In genomic region chr1:23657659-23658275, GRCh38 we compare ENCODE assay signal across 8 cellular contexts. TPM values are rescaled to one million over a fixed set of nuclear protein-coding genes. Genes with fewer than 3 reads are reported as not detected.
DNase-seq lines count a peak whose midpoint lies in the region; ATAC-seq, FAIRE-seq and TF ChIP-seq lines count a peak whose summit lies in the region.

No MANE protein-coding gene starts in this region.

- TF ChIP-seq CTCF in BJ (IDR thresholded peaks at IDR 0.05; ENCODE audit: insufficient read depth, low read depth, low read length) (peak; percentile 89), adrenal gland (IDR thresholded peaks at IDR 0.05) (peak; percentile 43 to 71 (median 62))

- H3K9me3 ChIP-seq in adrenal gland (replicated peaks in 1 of 3): no peaks in the 10 kb centered on the region

- POLR2A ChIA-PET in BJ (lab: Charles Lee): no interaction called here

- H3K36me3 ChIP-seq in BJ (ENCODE audit: control insufficient read depth, insufficient read depth, low read length): no peaks in the 10 kb centered on the region
- H3K36me3 ChIP-seq in adrenal gland (replicated peaks in 1 of 2): no peaks in the 10 kb centered on the region

- no peak for DNase-seq in BJ (ENCODE audit: low read depth)
- peak; percentile 52 for DNase-seq in GM19239 (ENCODE audit: insufficient read length, low spot score)
- DNase-seq in RPMI7951 (ENCODE audit: low read depth): peak; percentile 51
- peak in 6 of 7 donors; percentile 47 to 71 (median 58) for DNase-seq in adrenal gland
- peak; percentile 84 for DNase-seq in islet precursor cell
- peak; percentile 19 to 31 for DNase-seq in stimulated activated CD8-positive, alpha-beta memory T cell treated with anti-CD3 and anti-CD28 coated beads, Interleukin-15, amount 100 ng/mL, for 48 hours (ENCODE audit: low read depth in 2 of 2)
- DNase-seq in GOT3 (lab: John Stamatoyannopoulos, UW): no peak

- no peak for TF ChIP-seq POLR2A in adrenal gland (IDR thresholded peaks at IDR 0.05)

- intact Hi-C loops in adrenal gland (cut with DNase I): no loop called here

- CTCF ChIA-PET in BJ (lab: Yijun Ruan, JAX): interaction anchor here (0.6 to 2.9 kb wide), 19 partner anchors 9 to 128 kb away, joined by 3 to 20 read pairs (median 4); partner anchors contain the start of gene RPL11

- peak; percentile 75 for FAIRE-seq in GM19239 (lab: Jason Lieb, UNC)

- no peak overlapping the region for H3K27ac ChIP-seq in adrenal gland

- no peaks in the 10 kb centered on the region for H3K27me3 ChIP-seq in BJ (ENCODE audit: control insufficient read depth, insufficient read depth, low read length)
- H3K27me3 ChIP-seq in adrenal gland: no peaks in the 10 kb centered on the region

- H3K4me3 ChIP-seq in BJ (ENCODE audit: low read depth, low read length): no peak overlapping the region
- H3K4me3 ChIP-seq in adrenal gland: no peak overlapping the region

- no peak for ATAC-seq in HG03196 (IDR thresholded peaks at IDR 0.05; ENCODE audit: unreplicated experiment)

- H3K4me1 ChIP-seq in adrenal gland (replicated peaks in 1 of 2): no peaks in the 10 kb centered on the region

- 43 to 53% (median 48%) methylated on average over 7 of the region's 7 CpGs for WGBS in adrenal gland, 4 donors

RNA-seq across cellular contexts. Expression of gene RPL11, which starts 33.8 kb away (rescaled TPM):
- polyA plus RNA-seq in BJ (2011; rRNA removed): 1,288 and 1,806 TPM in 2 replicates
- 319 and 368 TPM in 2 replicates for polyA minus RNA-seq in BJ (2011; rRNA and poly(A)+ RNA removed)
- 1,145 and 1,398 TPM in 2 replicates for total RNA-seq in RPMI7951 (2014; rRNA removed; shearing (Covaris generic))
- total RNA-seq in adrenal gland: 100 to 1,000 TPM; 685 to 982 (median 819) TPM
- polyA plus RNA-seq in adrenal gland: 1,000 to 10,000 TPM; 1,450 to 2,028 (median 1,673) TPM

Comparison
In these comparisons a context has a peak if more than half of its experiments do, and no peak if none do; other contexts are left out.
1. DNase-seq: peak in GM19239 (single experiment), RPMI7951 (single experiment), adrenal gland (6 of 7), islet precursor cell (single experiment) and stimulated activated CD8-positive, alpha-beta memory T cell treated with anti-CD3 and anti-CD28 coated beads, Interleukin-15, amount 100 ng/mL, for 48 hours (2 of 2); none in BJ (single experiment) and GOT3 (single experiment).